ENCODE assay signal across 2 cellular contexts in genomic region chr2:182949052-182949451, GRCh38.
TF ChIP-seq lines count a peak whose summit lies in the region.

No MANE protein-coding gene starts in this region.

TF ChIP-seq in GM12878, 131 proteins besides CTCF, POLR2A, EP300 and RAD21 (continued from another document):
- TF ChIP-seq FOXK2 (IDR thresholded peaks at IDR 0.05) (no peak), NFXL1 (IDR thresholded peaks at IDR 0.05; ENCODE audit: borderline replicate concordance) (no peak), MYB (IDR thresholded peaks at IDR 0.05; ENCODE audit: borderline replicate concordance, low read depth, low read length) (no peak), ZSCAN29 (IDR thresholded peaks at IDR 0.05) (no peak), POLR2AphosphoS5 (IDR thresholded peaks at IDR 0.05; ENCODE audit: low read length) (no peak), POLR2AphosphoS2 (IDR thresholded peaks at IDR 0.05; ENCODE audit: low read depth, low read length) (no peak), NR2C1 (IDR thresholded peaks at IDR 0.05) (no peak), SMAD5 (IDR thresholded peaks at IDR 0.05; ENCODE audit: low read depth) (no peak), PBX3 (IDR thresholded peaks at IDR 0.05; ENCODE audit: insufficient replicate concordance, low read depth, low read length) (no peak), FOXM1 (IDR thresholded peaks at IDR 0.05; ENCODE audit: low read depth, low read length) (no peak), YBX1 (IDR thresholded peaks at IDR 0.05) (no peak), E2F4 (IDR thresholded peaks at IDR 0.05; ENCODE audit: low read depth, low read length) (no peak), CUX1 (IDR thresholded peaks at IDR 0.05; ENCODE audit: insufficient replicate concordance, low read depth, low read length) (no peak), SMC3 (IDR thresholded peaks at IDR 0.05; ENCODE audit: borderline replicate concordance, low read length) (no peak), KDM1A (IDR thresholded peaks at IDR 0.05; ENCODE audit: borderline replicate concordance) (no peak)

TF ChIP-seq in SK-N-SH, 30 proteins besides CTCF, POLR2A, EP300 and RAD21:
- TF ChIP-seq MEF2A (IDR thresholded peaks at IDR 0.05; ENCODE audit: borderline replicate concordance, low read depth): no peak
- TF ChIP-seq POLR2AphosphoS5 (IDR thresholded peaks at IDR 0.05; ENCODE audit: low read depth, low read length): no peak
- TF ChIP-seq RCOR1 (IDR thresholded peaks at IDR 0.05; ENCODE audit: low read length): no peak
- TF ChIP-seq ZBTB33 (IDR thresholded peaks at IDR 0.05; ENCODE audit: borderline replicate concordance, low read depth): no peak
- TF ChIP-seq JUND (IDR thresholded peaks at IDR 0.05): no peak
- no peak for TF ChIP-seq REST (IDR thresholded peaks at IDR 0.05; ENCODE audit: low read depth, low read length)
